8 cellular contexts compared by ENCODE assay signal in the genomic region with DNA sequence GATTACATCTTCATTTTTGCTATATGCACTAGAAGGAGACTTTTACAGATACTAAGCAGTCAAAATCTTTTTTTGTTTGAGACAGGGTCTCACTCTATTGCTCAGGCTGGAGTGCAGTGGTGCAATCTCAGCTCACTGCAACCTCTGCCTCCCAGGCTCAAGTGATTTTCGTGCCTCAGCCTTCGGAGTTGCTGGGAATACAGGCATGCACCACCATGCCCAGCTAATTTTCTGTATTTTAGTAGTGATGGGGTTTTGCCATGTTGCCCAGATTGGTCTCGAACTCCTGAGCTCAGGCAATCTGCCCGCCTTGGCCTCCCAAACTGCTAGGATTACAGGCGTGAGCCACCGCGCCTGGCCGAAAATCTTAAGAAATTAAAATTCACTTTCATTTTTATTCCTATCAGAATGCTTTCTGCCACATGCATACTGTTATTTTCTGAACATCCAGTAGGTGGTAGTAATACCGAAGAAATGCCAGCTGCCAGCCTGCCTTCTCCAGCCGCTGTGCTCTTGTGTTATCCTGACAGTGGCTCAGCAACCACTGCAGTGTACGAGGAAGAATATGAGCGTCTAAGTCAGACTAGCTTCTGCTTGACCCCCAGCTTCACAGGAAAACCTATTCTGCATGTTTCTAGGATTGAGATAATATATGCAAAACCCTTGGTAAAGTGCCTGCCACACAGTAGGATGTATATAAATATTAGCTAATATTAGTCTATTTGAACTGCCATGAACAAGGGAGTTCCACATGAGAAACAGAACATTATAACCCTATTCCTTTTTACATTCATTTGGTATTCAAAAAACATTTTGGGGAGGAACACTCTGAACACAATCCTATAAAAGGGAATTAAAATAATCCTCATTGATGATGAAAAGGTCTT. TPM values are rescaled to one million over a fixed set of nuclear protein-coding genes. Genes with fewer than 3 reads are reported as not detected.
DNase-seq lines count a peak whose midpoint lies in the region; ATAC-seq and TF ChIP-seq lines count a peak whose summit lies in the region.

No MANE protein-coding gene starts in this region.

- H3F3A ChIP-seq in GM23338 (replicated peaks; ENCODE audit: low read depth) (no peaks in the 10 kb centered on the region), MM.1S (ENCODE audit: insufficient read depth, low read length) (peaks cover 6% of the 10 kb centered on the region; the same call in 1 of the 2 replicates)

- intact Hi-C loops in Right ventricle myocardium superior (cut with DNase I) (loop anchor here (5.0 kb wide), 1 partner anchor 36 kb away; no protein-coding TSS in a partner anchor), posterior vena cava (cut with DNase I) (loop anchor here in 1 of 2 donors (5.0 kb wide), 1 partner anchor 1026 kb away; no protein-coding TSS in a partner anchor)

- no peaks in the 10 kb centered on the region for H3K36me3 Mint-ChIP-seq in GM23338 (ENCODE audit: low read depth)
- H3K36me3 Mint-ChIP-seq in activated naive CD8-positive, alpha-beta T cell: peaks cover 4% of the 10 kb centered on the region

- H3K4me1 ChIP-seq in GM23338 (ENCODE audit: insufficient read depth) (peaks cover 6% of the 10 kb centered on the region; the same call in 1 of the 2 replicates), MM.1S (ENCODE audit: low read length) (peaks cover 12% of the 10 kb centered on the region)

- H3K9me3 Mint-ChIP-seq in GM23338: no peaks in the 10 kb centered on the region
- no peaks in the 10 kb centered on the region for H3K9me3 Mint-ChIP-seq in activated naive CD8-positive, alpha-beta T cell (ENCODE audit: low read depth)

- no peaks in the 10 kb centered on the region for H3K27me3 Mint-ChIP-seq in GM23338 (ENCODE audit: insufficient read depth, low read depth, poor library complexity)
- no peaks in the 10 kb centered on the region for H3K27me3 Mint-ChIP-seq in activated naive CD8-positive, alpha-beta T cell

- ATAC-seq in GM23338 (peak; percentile 86), Right ventricle myocardium superior (ENCODE audit: poor library complexity) (peak; percentile 89)

- no peaks in the 10 kb centered on the region for H3K9me2 ChIP-seq in GM23338 (ENCODE audit: insufficient read depth)
- no peaks in the 10 kb centered on the region for H3K9me2 ChIP-seq in MM.1S (replicated peaks; ENCODE audit: insufficient read depth, low read length)

- H3K4me2 ChIP-seq in GM23338 (no peak overlapping the region), MM.1S (ENCODE audit: low read depth, low read length) (peak overlapping the region; percentile 44; the same call in 1 of the 2 replicates)

- no peaks in the 10 kb centered on the region for H3K9me3 ChIP-seq in MM.1S (replicated peaks; ENCODE audit: insufficient read depth, low read length)

- H3K4me1 Mint-ChIP-seq in GM23338: peaks cover 14% of the 10 kb centered on the region; the same call in 2 of the 3 replicates
- H3K4me1 Mint-ChIP-seq in activated naive CD8-positive, alpha-beta T cell (ENCODE audit: low read depth): peaks cover 18% of the 10 kb centered on the region

- H3K27me3 ChIP-seq in GM23338 (ENCODE audit: insufficient read depth) (no peaks in the 10 kb centered on the region), MM.1S (replicated peaks; ENCODE audit: insufficient read depth, low read length) (no peaks in the 10 kb centered on the region)

- DNase-seq in ELR (ENCODE audit: low read depth): peak; percentile 77
- DNase-seq in GM23338 (ENCODE audit: low spot score): peak; percentile 73
- DNase-seq in MM.1S: peak; percentile 77
- peak; percentile 83 for DNase-seq in SIG-M5 treated with dmso at 0.1 percent for 504 hours (lab: John Stamatoyannopoulos, UW; ENCODE audit: unreplicated experiment)
- peak; percentile 63 for DNase-seq in Right ventricle myocardium superior
- DNase-seq in posterior vena cava (ENCODE audit: low spot score): peak; percentile 83
- DNase-seq in mesenteric fat pad (ENCODE audit: low spot score): no peak

- no peak overlapping the region for H3K27ac Mint-ChIP-seq in GM23338
- peak overlapping the region; percentile 37 for H3K27ac Mint-ChIP-seq in activated naive CD8-positive, alpha-beta T cell

- no peaks in the 10 kb centered on the region for H3K79me2 ChIP-seq in GM23338 (replicated peaks; ENCODE audit: insufficient read depth)
- no peaks in the 10 kb centered on the region for H3K79me2 ChIP-seq in MM.1S (ENCODE audit: low read length)

- H3K4me3 ChIP-seq in GM23338 (no peak overlapping the region), MM.1S (ENCODE audit: low read length) (no peak overlapping the region)

- H3K27ac ChIP-seq in GM23338 (ENCODE audit: low read depth) (no peak overlapping the region), MM.1S (ENCODE audit: low read length) (no peak overlapping the region)

- no peak overlapping the region for H3K4me3 Mint-ChIP-seq in GM23338
- peak overlapping the region; percentile 48 for H3K4me3 Mint-ChIP-seq in activated naive CD8-positive, alpha-beta T cell

- H2AFZ ChIP-seq in GM23338 (no peak overlapping the region), MM.1S (ENCODE audit: low read length) (no peak overlapping the region)

- peak; percentile 73 to 75 for TF ChIP-seq CTCF in GM23338 (conservative IDR thresholded peaks at IDR 0.05; ENCODE audit: low read depth in 2 of 2)
- TF ChIP-seq CTCF in MM.1S (IDR thresholded peaks at IDR 0.05; ENCODE audit: low read length): peak; percentile 68

- no peak overlapping the region for H3K9ac ChIP-seq in MM.1S (ENCODE audit: low read length)

- no peaks in the 10 kb centered on the region for H3K36me3 ChIP-seq in GM23338 (ENCODE audit: insufficient read depth)
- no peaks in the 10 kb centered on the region for H3K36me3 ChIP-seq in MM.1S (replicated peaks; ENCODE audit: insufficient read depth, low read length)

- H4K20me1 ChIP-seq in GM23338 (replicated peaks; ENCODE audit: insufficient read depth) (peaks cover 6% of the 10 kb centered on the region; the same call in 1 of the 2 replicates), MM.1S (ENCODE audit: insufficient read depth, low read length) (no peaks in the 10 kb centered on the region)

TF ChIP-seq in GM23338, 12 proteins besides CTCF, POLR2A, EP300 and RAD21 (continues in another document):
- no peak for TF ChIP-seq POLR2AphosphoS5 (IDR thresholded peaks at IDR 0.05; ENCODE audit: low read depth)
- TF ChIP-seq, protein P1, sequence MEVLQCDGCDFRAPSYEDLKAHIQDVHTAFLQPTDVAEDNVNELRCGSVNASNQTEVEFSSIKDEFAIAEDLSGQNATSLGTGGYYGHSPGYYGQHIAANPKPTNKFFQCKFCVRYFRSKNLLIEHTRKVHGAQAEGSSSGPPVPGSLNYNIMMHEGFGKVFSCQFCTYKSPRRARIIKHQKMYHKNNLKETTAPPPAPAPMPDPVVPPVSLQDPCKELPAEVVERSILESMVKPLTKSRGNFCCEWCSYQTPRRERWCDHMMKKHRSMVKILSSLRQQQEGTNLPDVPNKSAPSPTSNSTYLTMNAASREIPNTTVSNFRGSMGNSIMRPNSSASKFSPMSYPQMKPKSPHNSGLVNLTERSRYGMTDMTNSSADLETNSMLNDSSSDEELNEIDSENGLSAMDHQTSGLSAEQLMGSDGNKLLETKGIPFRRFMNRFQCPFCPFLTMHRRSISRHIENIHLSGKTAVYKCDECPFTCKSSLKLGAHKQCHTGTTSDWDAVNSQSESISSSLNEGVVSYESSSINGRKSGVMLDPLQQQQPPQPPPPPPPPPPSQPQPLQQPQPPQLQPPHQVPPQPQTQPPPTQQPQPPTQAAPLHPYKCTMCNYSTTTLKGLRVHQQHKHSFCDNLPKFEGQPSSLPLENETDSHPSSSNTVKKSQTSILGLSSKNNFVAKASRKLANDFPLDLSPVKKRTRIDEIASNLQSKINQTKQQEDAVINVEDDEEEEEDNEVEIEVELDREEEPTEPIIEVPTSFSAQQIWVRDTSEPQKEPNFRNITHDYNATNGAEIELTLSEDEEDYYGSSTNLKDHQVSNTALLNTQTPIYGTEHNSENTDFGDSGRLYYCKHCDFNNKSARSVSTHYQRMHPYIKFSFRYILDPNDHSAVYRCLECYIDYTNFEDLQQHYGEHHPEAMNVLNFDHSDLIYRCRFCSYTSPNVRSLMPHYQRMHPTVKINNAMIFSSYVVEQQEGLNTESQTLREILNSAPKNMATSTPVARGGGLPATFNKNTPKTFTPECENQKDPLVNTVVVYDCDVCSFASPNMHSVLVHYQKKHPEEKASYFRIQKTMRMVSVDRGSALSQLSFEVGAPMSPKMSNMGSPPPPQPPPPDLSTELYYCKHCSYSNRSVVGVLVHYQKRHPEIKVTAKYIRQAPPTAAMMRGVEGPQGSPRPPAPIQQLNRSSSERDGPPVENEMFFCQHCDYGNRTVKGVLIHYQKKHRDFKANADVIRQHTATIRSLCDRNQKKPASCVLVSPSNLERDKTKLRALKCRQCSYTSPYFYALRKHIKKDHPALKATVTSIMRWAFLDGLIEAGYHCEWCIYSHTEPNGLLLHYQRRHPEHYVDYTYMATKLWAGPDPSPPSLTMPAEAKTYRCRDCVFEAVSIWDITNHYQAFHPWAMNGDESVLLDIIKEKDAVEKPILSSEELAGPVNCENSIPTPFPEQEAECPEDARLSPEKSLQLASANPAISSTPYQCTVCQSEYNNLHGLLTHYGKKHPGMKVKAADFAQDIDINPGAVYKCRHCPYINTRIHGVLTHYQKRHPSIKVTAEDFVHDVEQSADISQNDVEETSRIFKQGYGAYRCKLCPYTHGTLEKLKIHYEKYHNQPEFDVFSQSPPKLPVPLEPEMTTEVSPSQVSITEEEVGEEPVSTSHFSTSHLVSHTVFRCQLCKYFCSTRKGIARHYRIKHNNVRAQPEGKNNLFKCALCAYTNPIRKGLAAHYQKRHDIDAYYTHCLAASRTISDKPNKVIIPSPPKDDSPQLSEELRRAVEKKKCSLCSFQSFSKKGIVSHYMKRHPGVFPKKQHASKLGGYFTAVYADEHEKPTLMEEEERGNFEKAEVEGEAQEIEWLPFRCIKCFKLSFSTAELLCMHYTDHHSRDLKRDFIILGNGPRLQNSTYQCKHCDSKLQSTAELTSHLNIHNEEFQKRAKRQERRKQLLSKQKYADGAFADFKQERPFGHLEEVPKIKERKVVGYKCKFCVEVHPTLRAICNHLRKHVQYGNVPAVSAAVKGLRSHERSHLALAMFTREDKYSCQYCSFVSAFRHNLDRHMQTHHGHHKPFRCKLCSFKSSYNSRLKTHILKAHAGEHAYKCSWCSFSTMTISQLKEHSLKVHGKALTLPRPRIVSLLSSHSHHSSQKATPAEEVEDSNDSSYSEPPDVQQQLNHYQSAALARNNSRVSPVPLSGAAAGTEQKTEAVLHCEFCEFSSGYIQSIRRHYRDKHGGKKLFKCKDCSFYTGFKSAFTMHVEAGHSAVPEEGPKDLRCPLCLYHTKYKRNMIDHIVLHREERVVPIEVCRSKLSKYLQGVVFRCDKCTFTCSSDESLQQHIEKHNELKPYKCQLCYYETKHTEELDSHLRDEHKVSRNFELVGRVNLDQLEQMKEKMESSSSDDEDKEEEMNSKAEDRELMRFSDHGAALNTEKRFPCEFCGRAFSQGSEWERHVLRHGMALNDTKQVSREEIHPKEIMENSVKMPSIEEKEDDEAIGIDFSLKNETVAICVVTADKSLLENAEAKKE (CRISPR knock-in tag; IDR thresholded peaks at IDR 0.05): no peak

RNA-seq across cellular contexts. Expression of gene RPAP3, which starts 54.2 kb away (rescaled TPM):
- 29.0 and 31.4 TPM in 2 replicates for total RNA-seq in GM23338 (2014; rRNA removed; shearing (Covaris generic))
- polyA plus RNA-seq in GM23338 (2016; fragmentation: Nextera tagmentation; extraction: Ambion mirVana): 62.4 and 69.9 TPM in 2 replicates
- 22.7 TPM for total RNA-seq in Right ventricle myocardium superior
- total RNA-seq in posterior vena cava: 10 to 100 TPM; 23.2 to 24.0 TPM
- total RNA-seq in mesenteric fat pad: 17.6 TPM
